11 cellular contexts compared by ENCODE assay signal in genomic region chr7:2106920-2107319, GRCh38.
A peak's percentile ranks its signal among the peaks of the same experiment; 100 is the strongest.
DNase-seq lines count a peak whose midpoint lies in the region; ATAC-seq, FAIRE-seq and TF ChIP-seq lines count a peak whose summit lies in the region.
"Had no signal": no experiment of that assay in that cellular context is flagged by ENCODE, and none has a peak within 500 bp of the region (broad histone marks: within the 10 kb centered on the region; RNA-seq: fewer than 3 reads in every experiment).

No MANE protein-coding gene starts in this region.

- TF ChIP-seq POLR2A in heart left ventricle (IDR thresholded peaks at IDR 0.05) (no peak), suprapubic skin (IDR thresholded peaks at IDR 0.05) (no peak)

- intact Hi-C loops in heart left ventricle (cut with DNase I) = loop anchor here in 4 of 10 donors (5.0 to 10.0 kb wide), 3 partner anchors 68 to 522 kb away; no protein-coding TSS in a partner anchor
- intact Hi-C loops in Right ventricle myocardium inferior (cut with DNase I) = loop anchor here (10.0 kb wide), 1 partner anchor 248 kb away; the partner anchor contains the start of gene EIF3B
- intact Hi-C loops in left ventricle myocardium superior (cut with micrococcal nuclease) = no loop called here

- peaks cover 0 to 48% (median 32%) of the 10 kb centered on the region in 12 donors for H3K4me1 ChIP-seq in heart left ventricle
- peaks cover 35% of the 10 kb centered on the region for H3K4me1 ChIP-seq in suprapubic skin

- no peak for TF ChIP-seq EP300 in suprapubic skin (IDR thresholded peaks at IDR 0.05)

- 62 to 78% (median 67%) methylated on average over 9 to 15 of the region's 15 CpGs for WGBS in heart left ventricle, 4 donors
- 60% methylated on average over 8 of the region's 15 CpGs for WGBS in suprapubic skin

- DNase-seq in heart left ventricle (peak in 2 of 5 donors; percentile 60 to 61), Right ventricle myocardium inferior (ENCODE audit: missing footprints) (no peak), left ventricle myocardium superior (peak; percentile 50), urothelium cell line (ENCODE audit: low spot score) (peak; percentile 83), suprapubic skin (ENCODE audit: low spot score in 2 of 2) (no peak)
- DNase-seq: activated CD8-positive, alpha-beta T cell treated with anti-CD3 and anti-CD28 coated beads for 36 hours; amniotic stem cell; stimulated activated naive CD8-positive, alpha-beta T cell treated with anti-CD3 and anti-CD28 coated beads, Interleukin-15, Interleukin-2, amounts not matched to agents 100 U/mL and 50 U/mL, for 24 hours had no signal

- ATAC-seq in heart left ventricle (peak in 3 of 4 donors; percentile 8 to 52 (median 11)), Right ventricle myocardium inferior (no peak), SK-N-SH treated with all-trans-retinoic acid at 6 μM for 48 hours (peak; percentile 41), left ventricle myocardium superior (peak; percentile 5), HG03095 (IDR thresholded peaks at IDR 0.05; ENCODE audit: unreplicated experiment) (no peak), HG03045 (IDR thresholded peaks at IDR 0.05; ENCODE audit: unreplicated experiment) (no peak)
- ATAC-seq: activated CD8-positive, alpha-beta T cell treated with anti-CD3 and anti-CD28 coated beads for 36 hours; stimulated activated naive CD8-positive, alpha-beta T cell treated with anti-CD3 and anti-CD28 coated beads, Interleukin-15, Interleukin-2, amounts not matched to agents 100 U/mL and 50 U/mL, for 24 hours had no signal

- TF ChIP-seq CTCF in heart left ventricle (IDR thresholded peaks at IDR 0.05) (no peak), suprapubic skin (IDR thresholded peaks at IDR 0.05) (no peak)

- H3K27ac ChIP-seq in heart left ventricle = no peak overlapping the region
- no peak overlapping the region for H3K27ac ChIP-seq in suprapubic skin

- H3K4me3 ChIP-seq in heart left ventricle (no peak overlapping the region), suprapubic skin (no peak overlapping the region)

- FAIRE-seq in urothelium cell line (lab: Jason Lieb, UNC) = peak; percentile 93

- H3K27me3 ChIP-seq in heart left ventricle (no peaks in the 10 kb centered on the region), suprapubic skin (no peaks in the 10 kb centered on the region)

- H3K9me3 ChIP-seq in heart left ventricle = no peaks in the 10 kb centered on the region
- H3K9me3 ChIP-seq in suprapubic skin = no peaks in the 10 kb centered on the region

- H3K36me3 ChIP-seq in heart left ventricle = peaks cover 0 to 5% (median 0%) of the 10 kb centered on the region in 9 donors
- H3K36me3 ChIP-seq in suprapubic skin = no peaks in the 10 kb centered on the region

TF ChIP-seq in SK-N-SH treated with all-trans-retinoic acid at 6 μM for 48 hours, 23 proteins besides CTCF, POLR2A, EP300 and RAD21:
- TF ChIP-seq PPARA (CRISPR knock-in tag; IDR thresholded peaks at IDR 0.05; ENCODE audit: borderline replicate concordance) (no peak), ZNF8 (CRISPR knock-in tag; IDR thresholded peaks at IDR 0.05) (no peak), SNAI2 (CRISPR knock-in tag; IDR thresholded peaks at IDR 0.05) (no peak), OSR1 (CRISPR knock-in tag; IDR thresholded peaks at IDR 0.05) (no peak), TSHZ2 (CRISPR knock-in tag; IDR thresholded peaks at IDR 0.05) (no peak), ISL1 (CRISPR knock-in tag; IDR thresholded peaks at IDR 0.05) (no peak), ARNTL (CRISPR knock-in tag; IDR thresholded peaks at IDR 0.05; ENCODE audit: borderline replicate concordance, low read depth) (no peak), POU6F1 (CRISPR knock-in tag; IDR thresholded peaks at IDR 0.05; ENCODE audit: borderline replicate concordance, low read depth) (no peak), PATZ1 (CRISPR knock-in tag; IDR thresholded peaks at IDR 0.05; ENCODE audit: borderline replicate concordance) (no peak), ZFP30 (CRISPR knock-in tag; IDR thresholded peaks at IDR 0.05) (no peak), ZNF565 (CRISPR knock-in tag; conservative IDR thresholded peaks at IDR 0.05; ENCODE audit: low read depth) (no peak), TCF4 (CRISPR knock-in tag; IDR thresholded peaks at IDR 0.05; ENCODE audit: borderline replicate concordance) (no peak), ZFP3 (CRISPR knock-in tag; IDR thresholded peaks at IDR 0.05) (no peak)

Comparison
In these comparisons a context has a peak if more than half of its experiments do, and no peak if none do; other contexts are left out.
1. ATAC-seq: peak in heart left ventricle (3 of 4), SK-N-SH treated with all-trans-retinoic acid at 6 μM for 48 hours (single experiment) and left ventricle myocardium superior (single experiment); none in Right ventricle myocardium inferior (single experiment), HG03095 (single experiment) and HG03045 (single experiment).
2. DNase-seq: peak in left ventricle myocardium superior (single experiment) and urothelium cell line (single experiment); none in Right ventricle myocardium inferior (single experiment) and suprapubic skin (0 of 2).